8 cellular contexts compared by ENCODE assay signal in the genomic region with DNA sequence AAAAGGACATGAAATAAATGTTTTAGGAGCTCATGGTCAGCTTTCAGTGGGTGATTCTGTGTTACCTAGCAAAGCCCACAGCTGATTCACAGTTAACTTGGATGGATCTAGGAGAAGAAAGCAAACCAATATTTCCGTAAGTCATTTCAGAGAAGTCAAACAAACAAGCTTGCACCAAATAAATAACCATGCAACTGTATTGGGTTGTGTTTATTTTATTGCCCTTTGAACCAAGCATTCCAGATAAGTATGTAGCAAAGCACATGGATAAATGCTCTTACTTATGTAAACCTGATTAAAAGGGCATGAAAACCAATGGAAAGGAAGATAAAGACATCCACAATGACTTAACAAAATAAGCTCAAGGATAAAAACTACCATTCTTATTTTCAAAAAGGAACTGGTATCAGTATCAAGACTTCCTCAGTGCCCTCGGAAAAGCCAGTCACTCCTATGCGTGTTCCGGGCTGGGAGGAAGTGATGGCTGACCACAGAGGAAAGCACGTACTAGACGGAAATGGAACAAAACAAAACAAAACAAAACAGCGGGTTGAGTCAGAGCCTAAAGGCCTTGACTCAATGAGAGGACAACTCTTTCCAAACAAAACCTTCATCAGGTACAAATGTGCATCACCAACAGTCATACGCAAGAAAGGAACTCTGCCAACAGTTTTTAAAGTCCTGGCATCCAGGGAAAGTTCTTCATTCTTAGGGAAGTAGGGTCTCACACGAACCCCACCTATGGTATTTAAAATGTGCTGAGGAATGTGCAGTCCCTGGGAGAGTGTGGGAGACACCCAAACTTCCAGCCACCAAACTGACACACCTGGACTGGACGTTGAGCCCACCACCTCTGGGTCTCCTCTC.
DNase-seq lines count a peak whose midpoint lies in the region; ATAC-seq and TF ChIP-seq lines count a peak whose summit lies in the region.

No MANE protein-coding gene starts in this region.

- no peak for TF ChIP-seq EP300 in stomach (IDR thresholded peaks at IDR 0.05)

- peak overlapping the region; percentile 94 for H3K27ac Mint-ChIP-seq in central memory CD8-positive, alpha-beta T cell (ENCODE audit: low read depth)

- ATAC-seq in HG03095 (IDR thresholded peaks at IDR 0.05; ENCODE audit: unreplicated experiment), result peak; percentile 68
- peak; percentile 95 to 97 for ATAC-seq in activated CD4-positive, CD25-positive, alpha-beta regulatory T cell treated with anti-CD3 and anti-CD28 coated beads, Interleukin-2, amount 50 U/mL, for 24 hours
- ATAC-seq in central memory CD8-positive, alpha-beta T cell (replicated peaks; ENCODE audit: extremely low read depth, poor library complexity, severe bottlenecking), result peak; percentile 98

- H3K27me3 ChIP-seq in stomach, result no peaks in the 10 kb centered on the region

- TF ChIP-seq CTCF in stomach (IDR thresholded peaks at IDR 0.05), result no peak

- peaks cover 7 to 27% (median 19%) of the 10 kb centered on the region in 4 donors for H3K4me1 ChIP-seq in stomach

- H3K36me3 ChIP-seq in stomach, result no peaks in the 10 kb centered on the region

- peak; percentile 36 to 75 for DNase-seq in central memory CD8-positive, alpha-beta T cell (ENCODE audit: low spot score in 2 of 2)
- DNase-seq in myocyte (ENCODE audit: low read depth) (peak; percentile 54), stomach (peak; percentile 57), midbrain (lab: John Stamatoyannopoulos, UW) (no peak), NCI-H2196 treated with DMSO at 0.1 percent for 48 hours (lab: John Stamatoyannopoulos, UW; ENCODE audit: unreplicated experiment) (no peak), OCI-M2 (lab: John Stamatoyannopoulos, UW; ENCODE audit: unreplicated experiment) (no peak)

- peak overlapping the region; percentile 47 for H3K4me3 Mint-ChIP-seq in central memory CD8-positive, alpha-beta T cell

- 45 to 60% (median 52%) methylated on average over 10 of the region's 10 CpGs for WGBS in stomach, 5 donors

- H3K9me3 ChIP-seq in stomach, result no peaks in the 10 kb centered on the region

- peaks cover 14% of the 10 kb centered on the region for H3K9me3 Mint-ChIP-seq in central memory CD8-positive, alpha-beta T cell

- no peaks in the 10 kb centered on the region for H3K27me3 Mint-ChIP-seq in central memory CD8-positive, alpha-beta T cell

- no peak for TF ChIP-seq POLR2A in stomach (IDR thresholded peaks at IDR 0.05)

- peak overlapping the region; percentile 34 to 85 (median 67) for H3K27ac ChIP-seq in stomach

- H3K4me3 ChIP-seq in stomach, result no peak overlapping the region

- intact Hi-C loops in stomach (cut with DNase I; ENCODE audit: low total_unique reads), result no loop called here

- peaks cover 83% of the 10 kb centered on the region for H3K4me1 Mint-ChIP-seq in central memory CD8-positive, alpha-beta T cell

- peaks cover 8% of the 10 kb centered on the region for H3K36me3 Mint-ChIP-seq in central memory CD8-positive, alpha-beta T cell (ENCODE audit: insufficient read depth)

Comparison
In these comparisons a context has a peak if more than half of its experiments do, and no peak if none do; other contexts are left out.
1. DNase-seq: peak in central memory CD8-positive, alpha-beta T cell (2 of 2), myocyte (single experiment) and stomach (single experiment); none in midbrain (single experiment), NCI-H2196 treated with DMSO at 0.1 percent for 48 hours (single experiment) and OCI-M2 (single experiment).
2. Peak in every context shown above with its lines, with median percentiles within 50 percentile points of each other: ATAC-seq.